26 cellular contexts compared by ENCODE assay signal in genomic region chr10:71706216-71707121, GRCh38. TPM values are rescaled to one million over a fixed set of nuclear protein-coding genes. Genes with fewer than 3 reads are reported as not detected.
"Had no signal": no experiment of that assay in that cellular context is flagged by ENCODE, and none has a peak within 500 bp of the region (broad histone marks: within the 10 kb centered on the region; RNA-seq: fewer than 3 reads in every experiment).

No MANE protein-coding gene starts in this region.

- ATAC-seq: activated naive CD8-positive, alpha-beta T cell treated with anti-CD3 and anti-CD28 coated beads, Interleukin-2, amount 50 U/mL, for 24 hours; foreskin keratinocyte; heart right ventricle; right cardiac atrium had no signal

- H3K27ac ChIP-seq: esophagus muscularis mucosa, foreskin keratinocyte, spleen, suprapubic skin, tibial nerve, VCaP had no signal

- H3K27me3 Mint-ChIP-seq: activated CD4-positive, alpha-beta memory T cell treated with anti-CD3 and anti-CD28 coated beads for 36 hours; activated CD4-positive, alpha-beta T cell treated with anti-CD3 and anti-CD28 coated beads, Interleukin-2, amount 10 ng/mL, durations not matched to agents 24 days and 14 days; activated naive CD4-positive, alpha-beta T cell treated with anti-CD3 and anti-CD28 coated beads, Interleukin-2, amount 50 U/mL, for 24 hours had no signal

- FAIRE-seq: TTC549 had no signal

- DNase-seq: activated CD4-positive, alpha-beta memory T cell treated with anti-CD3 and anti-CD28 coated beads for 36 hours; activated CD4-positive, alpha-beta T cell treated with anti-CD3 and anti-CD28 coated beads, Interleukin-2, amount 10 ng/mL, durations not matched to agents 24 days and 14 days; activated CD4-positive, CD25-positive, alpha-beta regulatory T cell treated with anti-CD3 and anti-CD28 coated beads, Interleukin-2, amount 50 U/mL, for 72 hours; activated CD8-positive, alpha-beta memory T cell treated with anti-CD3 and anti-CD28 coated beads, Interleukin-2, amount 50 U/mL, for 4 hours; activated gamma-delta T cell; activated naive CD8-positive, alpha-beta T cell treated with anti-CD3 and anti-CD28 coated beads, Interleukin-2, amount 50 U/mL, for 24 hours; activated T-cell treated with anti-CD3 and anti-CD28 coated beads, Interleukin-2, amount 50 U/mL, for 1 hour; amygdala; central memory CD4-positive, alpha-beta T cell; heart right ventricle; naive B cell; occipital lobe; spleen; stimulated activated naive CD4-positive, alpha-beta T cell; T-helper 9 cell had no signal

- H3K4me3 ChIP-seq: esophagus muscularis mucosa, heart right ventricle, spleen, suprapubic skin, tibial nerve had no signal

- H3K9me3 ChIP-seq: esophagus muscularis mucosa, heart right ventricle, spleen, suprapubic skin, tibial nerve had no signal

- H3K36me3 ChIP-seq: esophagus muscularis mucosa, heart right ventricle, spleen, suprapubic skin, tibial nerve had no signal

- H3K4me3 Mint-ChIP-seq: activated CD4-positive, alpha-beta memory T cell treated with anti-CD3 and anti-CD28 coated beads for 36 hours; activated CD4-positive, alpha-beta T cell treated with anti-CD3 and anti-CD28 coated beads, Interleukin-2, amount 10 ng/mL, durations not matched to agents 24 days and 14 days; activated naive CD4-positive, alpha-beta T cell treated with anti-CD3 and anti-CD28 coated beads, Interleukin-2, amount 50 U/mL, for 24 hours; activated naive CD8-positive, alpha-beta T cell treated with anti-CD3 and anti-CD28 coated beads, Interleukin-2, amount 50 U/mL, for 24 hours; activated T-helper 1 cell treated with anti-CD3 and anti-CD28 coated beads, Interleukin-12 subunit alpha, Interleukin-12 subunit beta, Interleukin-2, Interleukin-4 antibody, amounts not matched to agents 30 ng/mL and 10 ng/mL and 1 ng/mL, durations not matched to agents 14 hours and 24 hours and 36 hours; mesothelial cell of epicardium; naive B cell had no signal

- H3K4me1 ChIP-seq: foreskin keratinocyte had no signal

- H3K9me3 Mint-ChIP-seq: activated CD4-positive, alpha-beta memory T cell treated with anti-CD3 and anti-CD28 coated beads for 36 hours; activated CD4-positive, alpha-beta T cell treated with anti-CD3 and anti-CD28 coated beads, Interleukin-2, amount 10 ng/mL, durations not matched to agents 24 days and 14 days; activated naive CD4-positive, alpha-beta T cell treated with anti-CD3 and anti-CD28 coated beads, Interleukin-2, amount 50 U/mL, for 24 hours; activated naive CD8-positive, alpha-beta T cell treated with anti-CD3 and anti-CD28 coated beads, Interleukin-2, amount 50 U/mL, for 24 hours; activated T-helper 1 cell treated with anti-CD3 and anti-CD28 coated beads, Interleukin-12 subunit alpha, Interleukin-12 subunit beta, Interleukin-2, Interleukin-4 antibody, amounts not matched to agents 30 ng/mL and 10 ng/mL and 1 ng/mL, durations not matched to agents 14 hours and 24 hours and 36 hours; mesothelial cell of epicardium; naive B cell had no signal

- H3K27me3 ChIP-seq: esophagus muscularis mucosa, foreskin keratinocyte, heart right ventricle, spleen, suprapubic skin, tibial nerve had no signal

- H3K36me3 Mint-ChIP-seq: activated CD4-positive, alpha-beta memory T cell treated with anti-CD3 and anti-CD28 coated beads for 36 hours; activated naive CD4-positive, alpha-beta T cell treated with anti-CD3 and anti-CD28 coated beads, Interleukin-2, amount 50 U/mL, for 24 hours; mesothelial cell of epicardium; naive B cell had no signal

- H3K27ac Mint-ChIP-seq: activated CD4-positive, alpha-beta memory T cell treated with anti-CD3 and anti-CD28 coated beads for 36 hours; activated CD4-positive, alpha-beta T cell treated with anti-CD3 and anti-CD28 coated beads, Interleukin-2, amount 10 ng/mL, durations not matched to agents 24 days and 14 days; activated naive CD4-positive, alpha-beta T cell treated with anti-CD3 and anti-CD28 coated beads, Interleukin-2, amount 50 U/mL, for 24 hours; activated naive CD8-positive, alpha-beta T cell treated with anti-CD3 and anti-CD28 coated beads, Interleukin-2, amount 50 U/mL, for 24 hours; mesothelial cell of epicardium had no signal

RNA-seq across cellular contexts. Expression of gene C10orf105, which starts 13.1 kb away (rescaled TPM):
- total RNA-seq: foreskin keratinocyte, kidney epithelial cell had no signal
- polyA plus RNA-seq: foreskin keratinocyte had no signal
